Comparison of ENCODE assay signal across 33 cellular contexts in the genomic region with DNA sequence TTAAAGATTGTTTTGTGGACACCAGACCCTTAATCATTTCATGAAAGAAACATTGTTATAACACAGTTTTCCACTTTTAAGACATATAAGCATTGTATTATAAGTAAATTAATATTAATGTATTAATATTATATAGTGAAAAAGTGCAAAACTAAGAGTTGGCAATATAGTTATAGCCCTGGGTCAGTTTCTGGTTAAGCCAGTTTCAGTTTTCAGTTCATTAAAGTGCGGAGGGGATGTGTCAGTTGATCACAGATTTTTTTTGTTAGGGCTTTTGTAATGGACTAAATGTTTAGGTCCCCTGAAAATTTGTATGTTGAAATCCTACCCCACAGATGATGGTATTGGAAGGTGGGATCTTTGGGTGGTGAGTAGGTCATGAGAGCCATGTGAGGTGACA. TPM values are rescaled to one million over a fixed set of nuclear protein-coding genes. Genes with fewer than 3 reads are reported as not detected.
"Had no signal": no experiment of that assay in that cellular context is flagged by ENCODE, and none has a peak within 500 bp of the region (broad histone marks: within the 10 kb centered on the region; RNA-seq: fewer than 3 reads in every experiment).

No MANE protein-coding gene starts in this region.

- DNase-seq: activated B cell treated with CpG ODN at 0.5 μM for 24 hours; activated CD4-positive, alpha-beta memory T cell treated with anti-CD3 and anti-CD28 coated beads for 36 hours; activated CD4-positive, alpha-beta T cell treated with anti-CD3 and anti-CD28 coated beads for 36 hours; activated CD4-positive, alpha-beta T cell treated with anti-CD3 and anti-CD28 coated beads, Interleukin-2, amount 10 ng/mL, durations not matched to agents 24 days and 14 days; activated CD4-positive, CD25-positive, alpha-beta regulatory T cell treated with anti-CD3 and anti-CD28 coated beads, Interleukin-2, amount 50 U/mL, for 72 hours; activated CD8-positive, alpha-beta memory T cell treated with anti-CD3 and anti-CD28 coated beads, Interleukin-2, amount 10 ng/mL, durations not matched to agents 7 days and 5 days; activated CD8-positive, alpha-beta memory T cell treated with anti-CD3 and anti-CD28 coated beads, Interleukin-2, amount 50 U/mL, for 4 hours; activated CD8-positive, alpha-beta T cell treated with anti-CD3 and anti-CD28 coated beads, Interleukin-2, amount 10 ng/mL, durations not matched to agents 7 days and 5 days; activated effector memory CD4-positive, alpha-beta T cell treated with anti-CD3 and anti-CD28 coated beads, Interleukin-2, amount 50 U/mL, for 16 hours; activated naive CD4-positive, alpha-beta T cell treated with anti-CD3 and anti-CD28 coated beads for 36 hours; activated naive CD8-positive, alpha-beta T cell treated with anti-CD3 and anti-CD28 coated beads for 36 hours; activated naive CD8-positive, alpha-beta T cell treated with anti-CD3 and anti-CD28 coated beads, Interleukin-2, amount 50 U/mL, for 24 hours; activated T-cell treated with anti-CD3 and anti-CD28 coated beads, Interleukin-2, amount 50 U/mL, for 1 hour; activated T-cell treated with anti-CD3 and anti-CD28 coated beads, Interleukin-2, amount 50 U/mL, for 48 hours; adrenal gland; amygdala; aorta; body of pancreas; caudate nucleus; colonic mucosa; effector CD8-positive, alpha-beta T cell; esophagus squamous epithelium; heart right ventricle; T-helper 17 cell; T1000; WERI-Rb-1 had no signal

- H3K27ac ChIP-seq: adrenal gland, body of pancreas, colonic mucosa, epithelial cell of prostate, esophagus squamous epithelium, gastroesophageal sphincter, heart right ventricle, WERI-Rb-1 had no signal

- H3K4me3 ChIP-seq: adrenal gland, body of pancreas, colonic mucosa, esophagus squamous epithelium, gastroesophageal sphincter, heart right ventricle had no signal

- H3K36me3 ChIP-seq: adrenal gland, colonic mucosa, esophagus squamous epithelium, gastroesophageal sphincter, heart right ventricle, WERI-Rb-1 had no signal

- H3K9me3 Mint-ChIP-seq: activated B cell treated with CpG ODN at 0.5 μM for 24 hours; activated CD4-positive, alpha-beta memory T cell treated with anti-CD3 and anti-CD28 coated beads for 36 hours; activated CD4-positive, alpha-beta T cell treated with anti-CD3 and anti-CD28 coated beads, Interleukin-2, amount 10 ng/mL, durations not matched to agents 24 days and 14 days; activated naive CD4-positive, alpha-beta T cell treated with anti-CD3 and anti-CD28 coated beads for 36 hours; activated naive CD4-positive, alpha-beta T cell treated with anti-CD3 and anti-CD28 coated beads, Interleukin-2, amount 50 U/mL, for 24 hours; activated naive CD8-positive, alpha-beta T cell treated with anti-CD3 and anti-CD28 coated beads for 36 hours; activated naive CD8-positive, alpha-beta T cell treated with anti-CD3 and anti-CD28 coated beads, Interleukin-2, amount 50 U/mL, for 24 hours; activated T-helper 1 cell treated with anti-CD3 and anti-CD28 coated beads, Interleukin-12 subunit alpha, Interleukin-12 subunit beta, Interleukin-2, Interleukin-4 antibody, amounts not matched to agents 30 ng/mL and 10 ng/mL and 1 ng/mL, durations not matched to agents 14 hours and 24 hours and 36 hours; activated T-helper 2 cell treated with anti-CD3 and anti-CD28 coated beads, Interferon-gamma antibody, Interleukin-2, Interleukin-4, amounts not matched to agents 10 μg/mL and 5 μg/mL and 100 μg/mL, durations not matched to agents 14 hours and 24 hours and 36 hours; T-helper 2 cell treated with Interferon-gamma antibody and Interleukin-4, amounts not matched to agents 5 μg/mL and 100 μg/mL, for 36 hours had no signal

- H3K27ac Mint-ChIP-seq: activated B cell treated with CpG ODN at 0.5 μM for 24 hours; activated CD4-positive, alpha-beta memory T cell treated with anti-CD3 and anti-CD28 coated beads for 36 hours; activated CD4-positive, alpha-beta T cell treated with anti-CD3 and anti-CD28 coated beads for 36 hours; activated CD4-positive, alpha-beta T cell treated with anti-CD3 and anti-CD28 coated beads, Interleukin-2, amount 10 ng/mL, durations not matched to agents 24 days and 14 days; activated CD8-positive, alpha-beta memory T cell treated with anti-CD3 and anti-CD28 coated beads, Interleukin-2, amount 10 ng/mL, durations not matched to agents 7 days and 5 days; activated CD8-positive, alpha-beta T cell treated with anti-CD3 and anti-CD28 coated beads, Interleukin-2, amount 10 ng/mL, durations not matched to agents 7 days and 5 days; activated naive CD4-positive, alpha-beta T cell treated with anti-CD3 and anti-CD28 coated beads for 36 hours; activated naive CD4-positive, alpha-beta T cell treated with anti-CD3 and anti-CD28 coated beads, Interleukin-2, amount 50 U/mL, for 24 hours; activated naive CD8-positive, alpha-beta T cell treated with anti-CD3 and anti-CD28 coated beads for 36 hours; activated naive CD8-positive, alpha-beta T cell treated with anti-CD3 and anti-CD28 coated beads, Interleukin-2, amount 50 U/mL, for 24 hours; activated T-helper 1 cell treated with anti-CD3 and anti-CD28 coated beads, Interleukin-12 subunit alpha, Interleukin-12 subunit beta, Interleukin-2, Interleukin-4 antibody, amounts not matched to agents 30 ng/mL and 10 ng/mL and 1 ng/mL, durations not matched to agents 14 hours and 24 hours and 36 hours; activated T-helper 2 cell treated with anti-CD3 and anti-CD28 coated beads, Interferon-gamma antibody, Interleukin-2, Interleukin-4, amounts not matched to agents 10 μg/mL and 5 μg/mL and 100 μg/mL, durations not matched to agents 14 hours and 24 hours and 36 hours; T-helper 17 cell; T-helper 2 cell treated with Interferon-gamma antibody and Interleukin-4, amounts not matched to agents 5 μg/mL and 100 μg/mL, for 36 hours had no signal

- H3K4me3 Mint-ChIP-seq: activated B cell treated with CpG ODN at 0.5 μM for 24 hours; activated CD4-positive, alpha-beta memory T cell treated with anti-CD3 and anti-CD28 coated beads for 36 hours; activated CD4-positive, alpha-beta T cell treated with anti-CD3 and anti-CD28 coated beads for 36 hours; activated CD4-positive, alpha-beta T cell treated with anti-CD3 and anti-CD28 coated beads, Interleukin-2, amount 10 ng/mL, durations not matched to agents 24 days and 14 days; activated CD8-positive, alpha-beta memory T cell treated with anti-CD3 and anti-CD28 coated beads, Interleukin-2, amount 10 ng/mL, durations not matched to agents 7 days and 5 days; activated CD8-positive, alpha-beta T cell treated with anti-CD3 and anti-CD28 coated beads, Interleukin-2, amount 10 ng/mL, durations not matched to agents 7 days and 5 days; activated naive CD4-positive, alpha-beta T cell treated with anti-CD3 and anti-CD28 coated beads for 36 hours; activated naive CD4-positive, alpha-beta T cell treated with anti-CD3 and anti-CD28 coated beads, Interleukin-2, amount 50 U/mL, for 24 hours; activated naive CD8-positive, alpha-beta T cell treated with anti-CD3 and anti-CD28 coated beads for 36 hours; activated naive CD8-positive, alpha-beta T cell treated with anti-CD3 and anti-CD28 coated beads, Interleukin-2, amount 50 U/mL, for 24 hours; activated T-helper 1 cell treated with anti-CD3 and anti-CD28 coated beads, Interleukin-12 subunit alpha, Interleukin-12 subunit beta, Interleukin-2, Interleukin-4 antibody, amounts not matched to agents 30 ng/mL and 10 ng/mL and 1 ng/mL, durations not matched to agents 14 hours and 24 hours and 36 hours; T-helper 17 cell; T-helper 2 cell treated with Interferon-gamma antibody and Interleukin-4, amounts not matched to agents 5 μg/mL and 100 μg/mL, for 36 hours had no signal

- H3K9me3 ChIP-seq: adrenal gland, body of pancreas, colonic mucosa, esophagus squamous epithelium, gastroesophageal sphincter, heart right ventricle had no signal

- H3K4me1 ChIP-seq: adrenal gland, colonic mucosa, esophagus squamous epithelium, gastroesophageal sphincter, heart right ventricle had no signal

- H3K27me3 ChIP-seq: adrenal gland, body of pancreas, colonic mucosa, heart right ventricle had no signal

- ATAC-seq: activated CD4-positive, alpha-beta T cell treated with anti-CD3 and anti-CD28 coated beads for 36 hours; activated CD8-positive, alpha-beta memory T cell treated with anti-CD3 and anti-CD28 coated beads, Interleukin-2, amount 10 ng/mL, durations not matched to agents 7 days and 5 days; activated CD8-positive, alpha-beta T cell treated with anti-CD3 and anti-CD28 coated beads, Interleukin-2, amount 10 ng/mL, durations not matched to agents 7 days and 5 days; activated naive CD8-positive, alpha-beta T cell treated with anti-CD3 and anti-CD28 coated beads, Interleukin-2, amount 50 U/mL, for 24 hours; body of pancreas; gastroesophageal sphincter; heart right ventricle; T-helper 17 cell had no signal

- H3K4me1 Mint-ChIP-seq: activated B cell treated with CpG ODN at 0.5 μM for 24 hours; activated CD4-positive, alpha-beta T cell treated with anti-CD3 and anti-CD28 coated beads for 36 hours; activated CD4-positive, alpha-beta T cell treated with anti-CD3 and anti-CD28 coated beads, Interleukin-2, amount 10 ng/mL, durations not matched to agents 24 days and 14 days; activated CD8-positive, alpha-beta memory T cell treated with anti-CD3 and anti-CD28 coated beads, Interleukin-2, amount 10 ng/mL, durations not matched to agents 7 days and 5 days; activated naive CD4-positive, alpha-beta T cell treated with anti-CD3 and anti-CD28 coated beads, Interleukin-2, amount 50 U/mL, for 24 hours; activated naive CD8-positive, alpha-beta T cell treated with anti-CD3 and anti-CD28 coated beads for 36 hours; activated naive CD8-positive, alpha-beta T cell treated with anti-CD3 and anti-CD28 coated beads, Interleukin-2, amount 50 U/mL, for 24 hours; T-helper 17 cell had no signal

- H3K36me3 Mint-ChIP-seq: activated CD4-positive, alpha-beta memory T cell treated with anti-CD3 and anti-CD28 coated beads for 36 hours; activated CD8-positive, alpha-beta memory T cell treated with anti-CD3 and anti-CD28 coated beads, Interleukin-2, amount 10 ng/mL, durations not matched to agents 7 days and 5 days; activated naive CD4-positive, alpha-beta T cell treated with anti-CD3 and anti-CD28 coated beads, Interleukin-2, amount 50 U/mL, for 24 hours; activated naive CD8-positive, alpha-beta T cell treated with anti-CD3 and anti-CD28 coated beads for 36 hours had no signal

RNA-seq across cellular contexts. Expression of a gene that starts 45.7 kb away (rescaled TPM):
- total RNA-seq: activated B cell treated with CpG ODN at 0.5 μM for 24 hours; activated CD4-positive, alpha-beta T cell treated with anti-CD3 and anti-CD28 coated beads for 36 hours; activated CD4-positive, alpha-beta T cell treated with anti-CD3 and anti-CD28 coated beads, Interleukin-2, amount 10 ng/mL, durations not matched to agents 24 days and 14 days; activated CD8-positive, alpha-beta memory T cell treated with anti-CD3 and anti-CD28 coated beads for 36 hours; activated CD8-positive, alpha-beta memory T cell treated with anti-CD3 and anti-CD28 coated beads, Interleukin-2, amount 10 ng/mL, durations not matched to agents 7 days and 5 days; activated CD8-positive, alpha-beta T cell treated with anti-CD3 and anti-CD28 coated beads, Interleukin-2, amount 10 ng/mL, durations not matched to agents 7 days and 5 days; activated naive CD4-positive, alpha-beta T cell treated with anti-CD3 and anti-CD28 coated beads for 36 hours; activated naive CD8-positive, alpha-beta T cell treated with anti-CD3 and anti-CD28 coated beads for 36 hours; activated T-helper 1 cell treated with anti-CD3 and anti-CD28 coated beads, Interleukin-12 subunit alpha, Interleukin-12 subunit beta, Interleukin-2, Interleukin-4 antibody, amounts not matched to agents 30 ng/mL and 10 ng/mL and 1 ng/mL, durations not matched to agents 14 hours and 24 hours and 36 hours; activated T-helper 2 cell treated with anti-CD3 and anti-CD28 coated beads, Interferon-gamma antibody, Interleukin-2, Interleukin-4, amounts not matched to agents 10 μg/mL and 5 μg/mL and 100 μg/mL, durations not matched to agents 14 hours and 24 hours and 36 hours; T-helper 17 cell had no signal
